12 cellular contexts compared by ENCODE assay signal in the genomic region with DNA sequence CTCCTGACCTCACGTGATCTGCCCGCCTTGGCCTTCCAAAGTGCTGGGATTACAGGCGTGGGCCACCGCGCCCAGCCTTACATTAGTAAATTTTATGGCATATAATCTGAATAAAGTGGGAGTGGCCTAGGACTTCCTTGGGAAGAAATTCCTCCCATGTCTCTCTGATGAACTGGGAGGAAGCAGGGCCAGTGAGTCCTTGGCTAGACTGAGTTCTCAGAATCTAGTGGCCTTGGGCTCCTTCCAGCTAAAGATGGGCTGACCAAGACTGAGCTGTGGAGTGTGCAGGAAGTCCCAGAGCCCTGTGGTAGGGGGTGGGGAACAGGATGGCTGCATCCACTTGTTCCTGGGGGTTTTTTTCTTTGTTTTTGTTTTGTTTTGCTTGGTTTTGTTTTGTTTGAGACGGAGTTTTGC. TPM values are rescaled to one million over a fixed set of nuclear protein-coding genes. Genes with fewer than 3 reads are reported as not detected.
DNase-seq lines count a peak whose midpoint lies in the region; ATAC-seq and TF ChIP-seq lines count a peak whose summit lies in the region.
"Had no signal": no experiment of that assay in that cellular context is flagged by ENCODE, and none has a peak within 500 bp of the region (broad histone marks: within the 10 kb centered on the region; RNA-seq: fewer than 3 reads in every experiment).

No MANE protein-coding gene starts in this region.

- intact Hi-C loops in Right ventricle myocardium superior (cut with DNase I), result loop anchor here (10.0 kb wide), 1 partner anchor 341 kb away; the partner anchor contains the start of genes HCRT and KCNH4
- intact Hi-C loops in posterior vena cava (cut with DNase I), result loop anchor here in 1 of 2 donors (5.0 kb wide), 1 partner anchor 204 kb away; no protein-coding TSS in a partner anchor
- intact Hi-C loops in PC-9 (cut with micrococcal nuclease; ENCODE audit: unreplicated experiment), result loop anchor here (2.0 kb wide), 1 partner anchor 409 kb away; no protein-coding TSS in a partner anchor

- no peak for TF ChIP-seq CTCF in PC-9 (conservative IDR thresholded peaks at IDR 0.05)

- no peak overlapping the region for H3K4me2 ChIP-seq in PC-9

- H4K20me1 ChIP-seq in PC-9 (ENCODE audit: insufficient read depth), result no peaks in the 10 kb centered on the region

- H3K9me2 ChIP-seq in PC-9 (ENCODE audit: insufficient read depth), result no peaks in the 10 kb centered on the region

- peaks cover 24% of the 10 kb centered on the region for H3F3A ChIP-seq in PC-9 (ENCODE audit: insufficient read depth, low read depth)

- H3K79me2 ChIP-seq in PC-9 (ENCODE audit: low read depth), result no peaks in the 10 kb centered on the region

- no TSS peak for BruUV-seq in PC-9 (replicated peaks; lab: Mats Ljungman, UMichigan)

- no peaks in the 10 kb centered on the region for H3K9me3 ChIP-seq in PC-9 (ENCODE audit: insufficient read depth, low read depth)

- DNase-seq in AG20443 (ENCODE audit: low spot score), result peak; percentile 54
- peak; percentile 36 for DNase-seq in amniotic epithelial cell (ENCODE audit: low read depth)
- peak; percentile 65 for DNase-seq in Right ventricle myocardium superior
- DNase-seq in posterior vena cava (ENCODE audit: low spot score), result peak; percentile 78
- no peak for DNase-seq in NAMALWA (ENCODE audit: low spot score)
- no peak for DNase-seq in PC-9
- DNase-seq: NCI-H1436 treated with DMSO at 0.1 percent for 48 hours; stimulated activated CD4-positive, alpha-beta T cell treated with anti-CD3 and anti-CD28 coated beads, Interleukin-1b, Interleukin-23, amount 100 ng/mL, for 48 hours; stimulated activated naive CD8-positive, alpha-beta T cell treated with anti-CD3 and anti-CD28 coated beads, Interleukin-15, Interleukin-2, amounts not matched to agents 100 U/mL and 50 U/mL, for 24 hours had no signal

- POLR2A ChIA-PET in PC-9 (lab: Charles Lee; ENCODE audit: unreplicated experiment), result no interaction called here

- H3K27me3 ChIP-seq in PC-9 (ENCODE audit: insufficient read depth, low read depth), result no peaks in the 10 kb centered on the region

- H3K36me3 ChIP-seq in PC-9 (ENCODE audit: low read depth), result no peaks in the 10 kb centered on the region

- H3K4me1 ChIP-seq in PC-9 (replicated peaks; ENCODE audit: insufficient read depth), result peaks cover 9% of the 10 kb centered on the region

- no peak overlapping the region for H2AFZ ChIP-seq in PC-9

- ATAC-seq in Right ventricle myocardium superior (ENCODE audit: poor library complexity), result peak; percentile 69
- no peak for ATAC-seq in HG03432 (IDR thresholded peaks at IDR 0.05; ENCODE audit: unreplicated experiment)
- no peak for ATAC-seq in HG02759 (IDR thresholded peaks at IDR 0.05; ENCODE audit: unreplicated experiment)
- ATAC-seq: naive thymus-derived CD8-positive, alpha-beta T cell; stimulated activated naive CD8-positive, alpha-beta T cell treated with anti-CD3 and anti-CD28 coated beads, Interleukin-15, Interleukin-2, amounts not matched to agents 100 U/mL and 50 U/mL, for 24 hours had no signal

- CTCF ChIA-PET in PC-9 (lab: Charles Lee), result interaction anchor here (0.5 kb wide), 1 partner anchor 119 kb away, joined by 5 read pairs; no protein-coding TSS in a partner anchor

- H3K27ac ChIP-seq in PC-9, result no peak overlapping the region

- H3K4me3 ChIP-seq in PC-9, result no peak overlapping the region

RNA-seq across cellular contexts. Expression of gene NAGLU, which starts 10.0 kb away (rescaled TPM):
- total RNA-seq in Right ventricle myocardium superior (8.3 TPM), posterior vena cava (10 to 100 TPM; 27.1 to 36.0 TPM), PC-9 (2021) (18.2 and 20.6 TPM in 2 replicates)

RNA-seq across cellular contexts. Expression of gene HSD17B1, which starts 26.7 kb away (rescaled TPM):
- 0.78 TPM for total RNA-seq in Right ventricle myocardium superior
- total RNA-seq in posterior vena cava, result 1 to 10 TPM in 1 of 2 donors, under 1 TPM in 1; 0.67 to 1.2 TPM
- 0.90 and 1.3 TPM in 2 replicates for total RNA-seq in PC-9 (2021)

RNA-seq across cellular contexts. Expression of gene COASY, which starts 35.9 kb away (rescaled TPM):
- total RNA-seq in Right ventricle myocardium superior (41.6 TPM), posterior vena cava (10 to 100 TPM; 34.0 TPM), PC-9 (2021) (133 and 152 TPM in 2 replicates)

RNA-seq across cellular contexts. Expression of gene MLX, which starts 40.9 kb away (rescaled TPM):
- total RNA-seq in Right ventricle myocardium superior (69.1 TPM), posterior vena cava (10 to 100 TPM; 27.5 to 28.5 TPM), PC-9 (2021) (20.0 and 26.0 TPM in 2 replicates)

RNA-seq across cellular contexts. Expression of gene PSMC3IP, which starts 51.5 kb away (rescaled TPM):
- total RNA-seq in Right ventricle myocardium superior, result 2.3 TPM
- 1 to 10 TPM; 4.1 to 4.7 TPM for total RNA-seq in posterior vena cava
- total RNA-seq in PC-9 (2021), result 10.2 and 13.4 TPM in 2 replicates

Comparison
In these comparisons a context has a peak if more than half of its experiments do, and no peak if none do; other contexts are left out.
1. DNase-seq: peak in AG20443 (single experiment), amniotic epithelial cell (single experiment), Right ventricle myocardium superior (single experiment) and posterior vena cava (single experiment); none in NAMALWA (single experiment) and PC-9 (0 of 2).